In the genomic region with DNA sequence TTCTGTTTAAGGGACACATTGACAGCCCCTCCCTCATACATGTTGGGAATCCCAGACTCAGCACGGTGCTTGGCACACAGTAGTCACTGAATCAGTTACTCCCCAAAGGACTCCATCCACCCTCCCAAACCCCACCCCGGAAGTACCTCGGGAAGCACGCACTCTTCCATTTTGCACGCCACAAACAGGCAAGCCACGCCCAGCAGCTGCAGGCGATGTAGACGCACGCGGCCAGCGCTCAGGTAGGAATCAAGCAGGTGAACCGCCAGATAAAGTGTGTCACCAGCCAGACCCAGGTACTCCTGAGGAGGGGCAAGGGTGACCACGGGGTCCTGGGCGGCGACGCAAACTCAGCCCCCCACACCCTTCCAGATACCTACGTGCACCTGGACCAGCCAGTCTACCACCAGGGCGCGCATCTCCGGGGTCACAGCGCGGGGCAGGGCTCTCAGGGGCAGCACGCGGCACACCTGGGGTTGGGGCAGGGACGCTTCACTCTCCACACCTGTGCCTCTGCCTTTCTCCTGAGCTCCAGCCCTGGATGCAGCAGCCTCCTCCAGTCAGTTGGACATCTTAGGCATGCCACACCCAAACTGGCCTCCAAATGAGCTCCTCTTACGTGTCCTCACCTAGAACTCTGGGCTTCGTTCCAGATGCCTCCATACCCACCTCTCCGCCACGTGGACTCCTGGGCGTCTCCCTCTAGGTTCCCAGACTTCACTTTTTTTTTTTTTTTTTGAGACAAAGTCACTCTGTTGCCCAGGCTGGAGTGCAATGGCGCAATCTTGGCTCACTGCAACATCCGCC, we compare ENCODE assay signal across 1 cellular context.
TF ChIP-seq lines count a peak whose summit lies in the region.

No MANE protein-coding gene starts in this region.

TF ChIP-seq in HepG2, 621 proteins besides CTCF, POLR2A, EP300 and RAD21:
- TF ChIP-seq ZSCAN20 (CRISPR knock-in tag; IDR thresholded peaks at IDR 0.05; ENCODE audit: borderline replicate concordance) (no peak), ZNF660 (CRISPR knock-in tag; IDR thresholded peaks at IDR 0.05; ENCODE audit: borderline replicate concordance, low read depth) (no peak), MAZ (IDR thresholded peaks at IDR 0.05; ENCODE audit: borderline replicate concordance, low read depth, low read length) (no peak), MAZ (CRISPR knock-in tag; IDR thresholded peaks at IDR 0.05; ENCODE audit: low read depth) (no peak), RXRA (CRISPR knock-in tag; IDR thresholded peaks at IDR 0.05) (0 out of 2 replicates have a peak, but pooled peaks have one; percentile 17)
